ENCODE assay signal across 18 cellular contexts in genomic region chr13:112877976-112878955, GRCh38.
DNase-seq lines count a peak whose midpoint lies in the region; ATAC-seq, FAIRE-seq and TF ChIP-seq lines count a peak whose summit lies in the region.
"Had no signal": no experiment of that assay in that cellular context is flagged by ENCODE, and none has a peak within 500 bp of the region (broad histone marks: within the 10 kb centered on the region; RNA-seq: fewer than 3 reads in every experiment).

No MANE protein-coding gene starts in this region.

- H3K27me3 ChIP-seq in HepG2 (ENCODE audit: control insufficient read depth in 1 of 2, insufficient read depth in 2 of 2, low read length in 2 of 2) (no peaks in the 10 kb centered on the region), sigmoid colon (no peaks in the 10 kb centered on the region)

- BruUV-seq in HepG2 (replicated peaks; lab: Mats Ljungman, UMichigan): no TSS peak

- H4K20me1 ChIP-seq in HepG2 (ENCODE audit: insufficient read depth, low read length): no peaks in the 10 kb centered on the region

- peak; percentile 3 for DNase-seq in activated naive CD4-positive, alpha-beta T cell treated with anti-CD3 and anti-CD28 coated beads, Interleukin-2, amount 10 ng/mL, durations not matched to agents 7 days and 5 days
- no peak for DNase-seq in activated naive CD4-positive, alpha-beta T cell treated with anti-CD3 and anti-CD28 coated beads, Interleukin-2, amount 50 U/mL, for 16 hours
- no peak for DNase-seq in WTC11 (ENCODE audit: low spot score)
- DNase-seq in HepG2 (ENCODE audit: low spot score): no peak
- peak; percentile 41 for DNase-seq in sigmoid colon
- DNase-seq: H7, HFFc6, KG1, NCI-H1105 treated with DMSO at 0.1 percent for 48 hours, NCI-H1694 treated with DMSO at 0.1 percent for 48 hours, SHP77 had no signal

- no peak overlapping the region for H3K27ac ChIP-seq in HepG2 (ENCODE audit: extremely low read length, insufficient read depth, low read length)
- no peak overlapping the region for H3K27ac ChIP-seq in sigmoid colon

- H3K36me3 Mint-ChIP-seq in activated naive CD4-positive, alpha-beta T cell treated with anti-CD3 and anti-CD28 coated beads, Interleukin-2, amount 10 ng/mL, durations not matched to agents 7 days and 5 days: peaks cover 39% of the 10 kb centered on the region
- H3K36me3 Mint-ChIP-seq in WTC11: peaks cover 36% of the 10 kb centered on the region

- TF ChIP-seq RAD21 in HepG2 (CRISPR knock-in tag; IDR thresholded peaks at IDR 0.05): no peak

- H3K9ac ChIP-seq in HepG2 (ENCODE audit: insufficient read depth, low read depth, low read length): no peak overlapping the region

- no peak overlapping the region for H3K4me3 ChIP-seq in HepG2 (replicated peaks in 1 of 3; ENCODE audit: insufficient read depth in 1 of 3, low read depth in 2 of 3, low read length in 3 of 3)
- H3K4me3 ChIP-seq in sigmoid colon: no peak overlapping the region

- H3K36me3 ChIP-seq in HepG2 (replicated peaks in 1 of 2; ENCODE audit: control insufficient read depth in 1 of 2, insufficient read depth in 2 of 2, low read length in 2 of 2): peaks cover 37 to 67% of the 10 kb centered on the region in 2 experiments
- H3K36me3 ChIP-seq in sigmoid colon: peaks cover 0 to 66% (median 14%) of the 10 kb centered on the region in 4 donors

- TF ChIP-seq EP300 in HepG2 (IDR thresholded peaks at IDR 0.05; ENCODE audit: low read depth in 2 of 2, low read length in 2 of 2) (no peak), HepG2 (CRISPR knock-in tag; IDR thresholded peaks at IDR 0.05; ENCODE audit: borderline replicate concordance) (no peak), sigmoid colon (IDR thresholded peaks at IDR 0.05) (no peak)

- peaks cover 5% of the 10 kb centered on the region for H3K27me3 Mint-ChIP-seq in activated naive CD4-positive, alpha-beta T cell treated with anti-CD3 and anti-CD28 coated beads, Interleukin-2, amount 10 ng/mL, durations not matched to agents 7 days and 5 days
- no peaks in the 10 kb centered on the region for H3K27me3 Mint-ChIP-seq in WTC11 (ENCODE audit: low read depth)
- H3K27me3 Mint-ChIP-seq: B cell had no signal

- in situ Hi-C loops in HepG2 (cut with HindIII; ENCODE audit: extremely low pct_ligation_motif_present, low pct_unique_long_range_greater_than_20kb): no loop called here

- POLR2A ChIA-PET in WTC11 (lab: Charles Lee) (no interaction called here), HepG2 (lab: Yijun Ruan, JAX) (no interaction called here)

- intact Hi-C loops in HepG2 (cut with micrococcal nuclease; ENCODE audit: unreplicated experiment) (no loop called here), sigmoid colon (cut with DNase I) (no loop called here)

- no peak for FAIRE-seq in HepG2 (lab: Jason Lieb, UNC)
- FAIRE-seq: G401.6, RCC 7860 had no signal

- no peak for TF ChIP-seq POLR2A in HepG2 (IDR thresholded peaks at IDR 0.05; ENCODE audit: insufficient read depth in 1 of 2, low read depth in 2 of 2, low read length in 2 of 2)
- TF ChIP-seq POLR2A in sigmoid colon (IDR thresholded peaks at IDR 0.05): no peak

- no peak for TF ChIP-seq CTCF in WTC11 (IDR thresholded peaks at IDR 0.05)
- TF ChIP-seq CTCF in HepG2 (CRISPR knock-in tag; IDR thresholded peaks at IDR 0.05): no peak
- no peak for TF ChIP-seq CTCF in sigmoid colon (IDR thresholded peaks at IDR 0.05)

- 94% methylated on average over 28 of the region's 28 CpGs for WGBS in HepG2 (ENCODE audit: low lambda C conversion rate)
- WGBS in sigmoid colon, 2 donors: 94 to 96% methylated on average over 28 of the region's 28 CpGs

- peaks cover 13% of the 10 kb centered on the region for H3K9me3 Mint-ChIP-seq in activated naive CD4-positive, alpha-beta T cell treated with anti-CD3 and anti-CD28 coated beads, Interleukin-2, amount 10 ng/mL, durations not matched to agents 7 days and 5 days
- H3K9me3 Mint-ChIP-seq in WTC11: no peaks in the 10 kb centered on the region; the same call in 1 of the 2 replicates
- H3K9me3 Mint-ChIP-seq: HFFc6 had no signal

- H3K9me3 ChIP-seq in HepG2 (ENCODE audit: low read length) (no peaks in the 10 kb centered on the region), sigmoid colon (no peaks in the 10 kb centered on the region)
- H3K9me3 ChIP-seq: Caco-2 had no signal

- H3K4me1 ChIP-seq in HepG2 (ENCODE audit: insufficient read depth, low read length): peaks cover 6% of the 10 kb centered on the region; the same call in 1 of the 2 replicates
- peaks cover 0 to 6% (median 6%) of the 10 kb centered on the region in 4 donors for H3K4me1 ChIP-seq in sigmoid colon

- no peak overlapping the region for H3K4me3 Mint-ChIP-seq in activated naive CD4-positive, alpha-beta T cell treated with anti-CD3 and anti-CD28 coated beads, Interleukin-2, amount 10 ng/mL, durations not matched to agents 7 days and 5 days
- no peak overlapping the region for H3K4me3 Mint-ChIP-seq in WTC11
- H3K4me3 Mint-ChIP-seq: B cell, HFFc6 had no signal

- CTCF ChIA-PET in activated naive CD4-positive, alpha-beta T cell treated with anti-CD3 and anti-CD28 coated beads, Interleukin-2, amount 10 ng/mL, durations not matched to agents 7 days and 5 days (lab: Charles Lee): no interaction called here
- CTCF ChIA-PET in WTC11 (lab: Charles Lee) (no interaction called here), HepG2 (lab: Yijun Ruan, JAX; ENCODE audit: low intra/inter-chr PET ratio, low total read pairs) (no interaction called here)

- H3K4me1 Mint-ChIP-seq in activated naive CD4-positive, alpha-beta T cell treated with anti-CD3 and anti-CD28 coated beads, Interleukin-2, amount 10 ng/mL, durations not matched to agents 7 days and 5 days: peaks cover 13% of the 10 kb centered on the region
- H3K4me1 Mint-ChIP-seq in WTC11: peaks cover 5% of the 10 kb centered on the region; the same call in 1 of the 2 replicates

- H2AFZ ChIP-seq in HepG2 (ENCODE audit: low read length): no peak overlapping the region

- H3K79me2 ChIP-seq in HepG2 (ENCODE audit: insufficient read depth, low read length): no peaks in the 10 kb centered on the region

- H3K4me2 ChIP-seq in HepG2 (ENCODE audit: low read depth, low read length): no peak overlapping the region

- peak overlapping the region; percentile 69 for H3K27ac Mint-ChIP-seq in activated naive CD4-positive, alpha-beta T cell treated with anti-CD3 and anti-CD28 coated beads, Interleukin-2, amount 10 ng/mL, durations not matched to agents 7 days and 5 days
- 0 out of 2 replicates have a peak overlapping the region, but pooled peaks have one; percentile 82 for H3K27ac Mint-ChIP-seq in WTC11
- H3K27ac Mint-ChIP-seq: B cell, HFFc6 had no signal

- ATAC-seq in WTC11 (no peak), HepG2 (no peak), HG03378 (IDR thresholded peaks at IDR 0.05; ENCODE audit: unreplicated experiment) (no peak), HG03159 (IDR thresholded peaks at IDR 0.05; ENCODE audit: unreplicated experiment) (no peak), HG02623 (IDR thresholded peaks at IDR 0.05; ENCODE audit: unreplicated experiment) (no peak)

TF ChIP-seq in WTC11, 78 proteins besides CTCF, POLR2A, EP300 and RAD21 (continues in another document):
- TF ChIP-seq E2F4 (CRISPR knock-in tag; IDR thresholded peaks at IDR 0.05; ENCODE audit: borderline replicate concordance, low read depth) (no peak), ATF6 (CRISPR knock-in tag; IDR thresholded peaks at IDR 0.05) (no peak)

TF ChIP-seq in HepG2, 621 proteins besides CTCF, POLR2A, EP300 and RAD21 (continues in another document):
- TF ChIP-seq ZNF510 (CRISPR knock-in tag; IDR thresholded peaks at IDR 0.05; ENCODE audit: low read depth) (no peak), ZBTB26 (CRISPR knock-in tag; IDR thresholded peaks at IDR 0.05; ENCODE audit: borderline replicate concordance) (no peak), ZMYM3 (CRISPR knock-in tag; IDR thresholded peaks at IDR 0.05) (0 out of 2 replicates have a peak, but pooled peaks have one; percentile 20), ZNF513 (CRISPR knock-in tag; conservative IDR thresholded peaks at IDR 0.05) (no peak), ZFP1 (CRISPR knock-in tag; IDR thresholded peaks at IDR 0.05) (no peak), ZNF350 (CRISPR knock-in tag; IDR thresholded peaks at IDR 0.05; ENCODE audit: borderline replicate concordance, low read depth) (no peak), RBM22 (optimal IDR thresholded peaks at IDR 0.05; ENCODE audit: low read length) (peak; percentile 69), RARA (CRISPR knock-in tag; IDR thresholded peaks at IDR 0.05) (no peak), ZNF335 (CRISPR knock-in tag; IDR thresholded peaks at IDR 0.05) (no peak), TIGD3 (CRISPR knock-in tag; IDR thresholded peaks at IDR 0.05; ENCODE audit: borderline replicate concordance) (no peak), MEIS2 (CRISPR knock-in tag; IDR thresholded peaks at IDR 0.05) (no peak), NR2F2 (IDR thresholded peaks at IDR 0.05; ENCODE audit: borderline replicate concordance, low read depth) (no peak)

Comparison
In these comparisons a context has a peak if more than half of its experiments do, and no peak if none do; other contexts are left out.
1. DNase-seq: peak in activated naive CD4-positive, alpha-beta T cell treated with anti-CD3 and anti-CD28 coated beads, Interleukin-2, amount 10 ng/mL, durations not matched to agents 7 days and 5 days (single experiment) and sigmoid colon (single experiment); none in activated naive CD4-positive, alpha-beta T cell treated with anti-CD3 and anti-CD28 coated beads, Interleukin-2, amount 50 U/mL, for 16 hours (single experiment), WTC11 (single experiment) and HepG2 (single experiment).